10 cellular contexts compared by ENCODE assay signal in genomic region chr22:37281646-37282384, GRCh38. TPM values are rescaled to one million over a fixed set of nuclear protein-coding genes. Genes with fewer than 3 reads are reported as not detected.
DNase-seq lines count a peak whose midpoint lies in the region; ATAC-seq and TF ChIP-seq lines count a peak whose summit lies in the region.
"Had no signal": no experiment of that assay in that cellular context is flagged by ENCODE, and none has a peak within 500 bp of the region (broad histone marks: within the 10 kb centered on the region; RNA-seq: fewer than 3 reads in every experiment).

No MANE protein-coding gene starts in this region.

- no peak overlapping the region for H3K27ac ChIP-seq in PC-9
- peak overlapping the region; percentile 87 for H3K27ac ChIP-seq in effector memory CD4-positive, alpha-beta T cell (ENCODE audit: insufficient read depth, low read length, poor library complexity, severe bottlenecking)

- peak in 1 of 2 donors; percentile 15 for ATAC-seq in activated T-cell treated with anti-CD3 and anti-CD28 coated beads, Interleukin-2, amount 50 U/mL, for 4 hours
- ATAC-seq in stimulated activated naive CD8-positive, alpha-beta T cell treated with anti-CD3 and anti-CD28 coated beads, Interleukin-15, amount 100 ng/mL, for 72 hours = peak; percentile 16
- ATAC-seq in HG03565 (IDR thresholded peaks at IDR 0.05; ENCODE audit: unreplicated experiment) = no peak

- H3K9me3 ChIP-seq in PC-9 (ENCODE audit: insufficient read depth, low read depth) = no peaks in the 10 kb centered on the region
- no peaks in the 10 kb centered on the region for H3K9me3 ChIP-seq in effector memory CD4-positive, alpha-beta T cell (ENCODE audit: control insufficient read depth, low read length)

- no peak for TF ChIP-seq CTCF in PC-9 (conservative IDR thresholded peaks at IDR 0.05)

- H3K79me2 ChIP-seq in PC-9 (ENCODE audit: low read depth) = no peaks in the 10 kb centered on the region

- peak overlapping the region; percentile 30; the same call in 1 of the 2 replicates for H3K4me2 ChIP-seq in PC-9

- no TSS peak for BruUV-seq in PC-9 (replicated peaks; lab: Mats Ljungman, UMichigan)

- no peaks in the 10 kb centered on the region for H4K20me1 ChIP-seq in PC-9 (ENCODE audit: insufficient read depth)

- intact Hi-C loops in PC-9 (cut with micrococcal nuclease; ENCODE audit: unreplicated experiment) = no loop called here

- POLR2A ChIA-PET in PC-9 (lab: Charles Lee; ENCODE audit: unreplicated experiment) = no interaction called here

- peaks cover 7% of the 10 kb centered on the region for H3K36me3 Mint-ChIP-seq in activated T-cell treated with anti-CD3 and anti-CD28 coated beads, Interleukin-2, amount 50 U/mL, for 4 hours (ENCODE audit: insufficient read depth)

- peaks cover 58% of the 10 kb centered on the region for H3K4me1 Mint-ChIP-seq in activated T-cell treated with anti-CD3 and anti-CD28 coated beads, Interleukin-2, amount 50 U/mL, for 4 hours (ENCODE audit: low read depth)
- peaks cover 86% of the 10 kb centered on the region for H3K4me1 Mint-ChIP-seq in stimulated activated naive CD8-positive, alpha-beta T cell treated with anti-CD3 and anti-CD28 coated beads, Interleukin-15, amount 100 ng/mL, for 72 hours

- H3F3A ChIP-seq in PC-9 (ENCODE audit: insufficient read depth, low read depth) = no peaks in the 10 kb centered on the region

- no peak overlapping the region for H2AFZ ChIP-seq in PC-9

- no peaks in the 10 kb centered on the region for H3K9me2 ChIP-seq in PC-9 (ENCODE audit: insufficient read depth)

- no peak for DNase-seq in activated T-cell treated with anti-CD3 and anti-CD28 coated beads, Interleukin-2, amount 50 U/mL, for 4 hours
- no peak for DNase-seq in activated T-cell treated with anti-CD3 and anti-CD28 coated beads, Interleukin-2, amount 50 U/mL, for 48 hours
- DNase-seq in PC-9 (no peak), NOMO-1 treated with dmso at 0.1 percent for 144 hours (lab: John Stamatoyannopoulos, UW; ENCODE audit: unreplicated experiment) (no peak), DMS 273 (lab: John Stamatoyannopoulos, UW; ENCODE audit: unreplicated experiment) (no peak)
- DNase-seq in effector memory CD4-positive, alpha-beta T cell = no peak
- DNase-seq in stimulated activated naive CD8-positive, alpha-beta T cell treated with anti-CD3 and anti-CD28 coated beads, Interleukin-15, amount 100 ng/mL, for 72 hours = no peak
- DNase-seq: glutamatergic neuron, NCI-H1436 had no signal

- no peak overlapping the region for H3K4me3 ChIP-seq in PC-9
- peak overlapping the region; percentile 86 for H3K4me3 ChIP-seq in effector memory CD4-positive, alpha-beta T cell (ENCODE audit: insufficient read depth, low read depth, low read length, poor library complexity, severe bottlenecking)

- CTCF ChIA-PET in PC-9 (lab: Charles Lee) = no interaction called here

- H3K36me3 ChIP-seq in PC-9 (ENCODE audit: low read depth) = no peaks in the 10 kb centered on the region
- no peaks in the 10 kb centered on the region for H3K36me3 ChIP-seq in effector memory CD4-positive, alpha-beta T cell (ENCODE audit: control insufficient read depth, insufficient read depth, low read length)

- H3K27me3 ChIP-seq in PC-9 (ENCODE audit: insufficient read depth, low read depth) = peaks cover 25% of the 10 kb centered on the region
- H3K27me3 ChIP-seq in effector memory CD4-positive, alpha-beta T cell (replicated peaks; ENCODE audit: control insufficient read depth, insufficient read depth, low read length, poor library complexity, severe bottlenecking) = no peaks in the 10 kb centered on the region

- peak overlapping the region; percentile 98 to 100 for H3K27ac Mint-ChIP-seq in stimulated activated naive CD8-positive, alpha-beta T cell treated with anti-CD3 and anti-CD28 coated beads, Interleukin-15, amount 100 ng/mL, for 72 hours

- peak overlapping the region; percentile 88 for H3K4me3 Mint-ChIP-seq in activated T-cell treated with anti-CD3 and anti-CD28 coated beads, Interleukin-2, amount 50 U/mL, for 4 hours
- H3K4me3 Mint-ChIP-seq in stimulated activated naive CD8-positive, alpha-beta T cell treated with anti-CD3 and anti-CD28 coated beads, Interleukin-15, amount 100 ng/mL, for 72 hours = peak overlapping the region; percentile 95 to 98

- peaks cover 6% of the 10 kb centered on the region; the same call in 1 of the 2 replicates for H3K4me1 ChIP-seq in PC-9 (replicated peaks; ENCODE audit: insufficient read depth)
- H3K4me1 ChIP-seq in effector memory CD4-positive, alpha-beta T cell (ENCODE audit: control insufficient read depth, insufficient read depth, low read length, poor library complexity, severe bottlenecking) = peaks cover 32% of the 10 kb centered on the region

- H3K9me3 Mint-ChIP-seq in activated T-cell treated with anti-CD3 and anti-CD28 coated beads, Interleukin-2, amount 50 U/mL, for 4 hours = no peaks in the 10 kb centered on the region
- H3K9me3 Mint-ChIP-seq in stimulated activated naive CD8-positive, alpha-beta T cell treated with anti-CD3 and anti-CD28 coated beads, Interleukin-15, amount 100 ng/mL, for 72 hours = no peaks in the 10 kb centered on the region

- no peaks in the 10 kb centered on the region for H3K27me3 Mint-ChIP-seq in activated T-cell treated with anti-CD3 and anti-CD28 coated beads, Interleukin-2, amount 50 U/mL, for 4 hours (ENCODE audit: low read depth)
- no peaks in the 10 kb centered on the region for H3K27me3 Mint-ChIP-seq in stimulated activated naive CD8-positive, alpha-beta T cell treated with anti-CD3 and anti-CD28 coated beads, Interleukin-15, amount 100 ng/mL, for 72 hours

RNA-seq across cellular contexts. Expression of gene CYTH4, which starts 0.5 kb away (rescaled TPM):
- 10 to 100 TPM in 1 of 3 donors, 1 to 10 TPM in 2; 9.0 to 10.9 (median 9.7) TPM for total RNA-seq in activated T-cell treated with anti-CD3 and anti-CD28 coated beads, Interleukin-2, amount 50 U/mL, for 4 hours
- not detected in 2 replicates for total RNA-seq in PC-9 (2021)

RNA-seq across cellular contexts. Expression of gene RAC2, which starts 37.7 kb away (rescaled TPM):
- 100 to 1,000 TPM; 388 to 432 (median 395) TPM for total RNA-seq in activated T-cell treated with anti-CD3 and anti-CD28 coated beads, Interleukin-2, amount 50 U/mL, for 4 hours
- 79.9 and 90.5 TPM in 2 replicates for total RNA-seq in PC-9 (2021)

Comparison
In these comparisons a context has a peak if more than half of its experiments do, and no peak if none do; other contexts are left out.
1. RNA of gene CYTH4, which starts 0.5 kb away (total RNA-seq): 9.0 to 10.9 TPM in activated T-cell treated with anti-CD3 and anti-CD28 coated beads, Interleukin-2, amount 50 U/mL, for 4 hours; not detected in PC-9; every median in the first group is over 10 times any median in the second.